Comparison of ENCODE assay signal across 9 cellular contexts in the genomic region with DNA sequence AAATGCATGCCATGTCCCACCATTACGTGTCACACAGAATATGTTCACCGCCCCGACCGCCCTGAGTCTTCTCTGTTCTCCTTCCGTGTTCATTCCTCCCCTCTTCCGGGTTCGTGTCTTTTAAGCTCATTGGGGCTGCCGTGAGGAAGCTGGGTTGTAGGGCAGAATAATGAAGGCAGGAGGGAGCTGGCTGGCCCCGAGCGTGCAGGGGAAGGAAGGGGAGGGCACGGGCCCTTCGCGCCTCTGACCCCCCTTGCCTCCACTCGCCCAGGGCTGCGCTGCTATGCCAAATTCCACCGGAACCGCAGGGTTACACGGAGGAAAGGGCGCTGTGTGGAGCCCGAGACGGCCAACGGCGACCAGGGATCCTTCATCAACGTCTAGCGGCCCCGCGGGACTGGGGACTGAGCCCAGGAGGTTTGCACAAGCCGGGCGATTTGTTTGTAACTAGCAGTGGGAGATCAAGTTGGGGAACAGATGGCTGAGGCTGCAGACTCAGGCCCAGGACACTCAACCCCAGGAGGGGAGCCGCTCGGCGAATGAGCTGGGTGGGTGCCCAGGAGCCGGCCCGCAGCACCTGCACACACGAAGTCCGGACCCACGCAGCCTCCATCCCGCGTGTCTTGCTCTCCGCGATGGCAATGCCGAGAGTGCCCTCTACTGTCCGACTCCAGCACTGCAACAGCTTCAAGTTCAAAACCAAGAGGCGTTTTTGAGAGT. TPM values are rescaled to one million over a fixed set of nuclear protein-coding genes. Genes with fewer than 3 reads are reported as not detected.
DNase-seq lines count a peak whose midpoint lies in the region; ATAC-seq and TF ChIP-seq lines count a peak whose summit lies in the region.
"Had no signal": no experiment of that assay in that cellular context is flagged by ENCODE, and none has a peak within 500 bp of the region (broad histone marks: within the 10 kb centered on the region; RNA-seq: fewer than 3 reads in every experiment).

No MANE protein-coding gene starts in this region.

- no peak for ATAC-seq in GM21786 (IDR thresholded peaks at IDR 0.05; ENCODE audit: unreplicated experiment)

- H3K4me1 Mint-ChIP-seq in Calu3 (ENCODE audit: low read depth, unreplicated experiment) (no peaks in the 10 kb centered on the region), HFFc6 (ENCODE audit: low read depth) (peaks cover 8% of the 10 kb centered on the region; the same call in 1 of the 2 replicates)

- TF ChIP-seq CTCF in Calu3 (IDR thresholded peaks at IDR 0.05; ENCODE audit: unreplicated experiment) (peak; percentile 92), HFFc6 (IDR thresholded peaks at IDR 0.05) (peak; percentile 96), coronary artery (IDR thresholded peaks at IDR 0.05) (peak; percentile 78), lower leg skin (IDR thresholded peaks at IDR 0.05) (no peak)

- H3K27ac ChIP-seq in coronary artery: peak overlapping the region in 1 of 2 donors; percentile 72
- H3K27ac ChIP-seq: epithelial cell of prostate had no signal

- H3K27me3 Mint-ChIP-seq in Calu3 (ENCODE audit: unreplicated experiment) (peaks cover 22% of the 10 kb centered on the region), HFFc6 (ENCODE audit: insufficient read depth) (peaks cover 31% of the 10 kb centered on the region)

- TF ChIP-seq POLR2A in lower leg skin (IDR thresholded peaks at IDR 0.05): no peak

- intact Hi-C loops in Calu3 (cut with micrococcal nuclease; ENCODE audit: unreplicated experiment): loop anchor here (5.0 kb wide), 1 partner anchor 67 kb away; a partner anchor contains a TSS
- intact Hi-C loops in lower leg skin (cut with DNase I; ENCODE audit: low total_unique reads): loop anchor here (5.0 kb wide), 1 partner anchor 57 kb away; a partner anchor contains a TSS

- DNase-seq in Calu3 (peak; percentile 56), HFFc6 (peak; percentile 48), NCI-H510A treated with DMSO at 0.1 percent for 48 hours (lab: John Stamatoyannopoulos, UW) (peak; percentile 82), coronary artery (ENCODE audit: low spot score) (peak; percentile 84), lower leg skin (ENCODE audit: low spot score in 2 of 2) (peak; percentile 77 to 97)
- DNase-seq in activated CD4-positive, alpha-beta T cell treated with anti-CD3 and anti-CD28 coated beads, Interleukin-2, amount 50 U/mL, for 1 hour: peak; percentile 89
- DNase-seq in stimulated activated CD4-positive, alpha-beta T cell treated with anti-CD3 and anti-CD28 coated beads, Interleukin-4, amount 100 ng/mL, for 4 hours: peak; percentile 83

- H3K4me3 Mint-ChIP-seq in Calu3 (ENCODE audit: low read depth, unreplicated experiment): peak overlapping the region; percentile 72
- peak overlapping the region; percentile 55; the same call in 1 of the 2 replicates for H3K4me3 Mint-ChIP-seq in HFFc6

- H3K9me3 Mint-ChIP-seq in Calu3 (ENCODE audit: low read depth, unreplicated experiment) (no peaks in the 10 kb centered on the region), HFFc6 (no peaks in the 10 kb centered on the region)

- 5 to 6% methylated on average over 42 to 44 of the region's 44 CpGs for WGBS in lower leg skin, 2 donors

- no peak overlapping the region for H3K27ac Mint-ChIP-seq in Calu3 (ENCODE audit: unreplicated experiment)
- no peak overlapping the region for H3K27ac Mint-ChIP-seq in HFFc6

- BruUV-seq in Calu3 (replicated peaks; lab: Mats Ljungman, UMichigan): no TSS peak

- CTCF ChIA-PET in Calu3 (lab: Charles Lee): interaction anchor here (0.9 to 1.7 kb wide), 6 partner anchors 12 to 69 kb away, joined by 3 to 18 read pairs (median 8); a partner anchor contains a TSS

- H3K36me3 Mint-ChIP-seq in Calu3 (ENCODE audit: insufficient read depth, unreplicated experiment): no peaks in the 10 kb centered on the region
- no peaks in the 10 kb centered on the region for H3K36me3 Mint-ChIP-seq in HFFc6 (ENCODE audit: low read depth)

- H3K4me3 ChIP-seq in coronary artery (peak overlapping the region; percentile 67), lower leg skin (ENCODE audit: low read depth, poor library complexity, severe bottlenecking) (no peak overlapping the region)

RNA-seq across cellular contexts. Expression of a gene that starts 16.5 kb away (rescaled TPM):
- total RNA-seq in Calu3 (2022) (30.4 and 41.2 TPM in 2 replicates), lower leg skin (10 to 100 TPM; 26.3 to 62.3 (median 40.2) TPM)
- 10 to 100 TPM; 31.4 to 41.4 (median 33.6) TPM for total RNA-seq in HFFc6 (2021; fragmentation: NEBNext Ultra II Directional; extraction: Animal tissue kit (Norgen Biotek cat#: 25700))

RNA-seq across cellular contexts. Expression of a gene that starts 28.0 kb away (rescaled TPM):
- total RNA-seq in Calu3 (2022) (not detected in 2 replicates), lower leg skin (under 1 TPM in 3 of 4 donors, not detected in 1; 0.15 to 0.52 (median 0.36) TPM)
- total RNA-seq in HFFc6 (2021; fragmentation: NEBNext Ultra II Directional; extraction: Animal tissue kit (Norgen Biotek cat#: 25700)): not detected

RNA-seq across cellular contexts. Expression of a gene that starts 38.5 kb away (rescaled TPM):
- total RNA-seq in Calu3 (2022) (19.2 and 23.4 TPM in 2 replicates), lower leg skin (10 to 100 TPM; 22.7 to 40.0 (median 32.5) TPM)
- total RNA-seq in HFFc6 (2021; fragmentation: NEBNext Ultra II Directional; extraction: Animal tissue kit (Norgen Biotek cat#: 25700)): 10 to 100 TPM; 31.7 to 48.8 (median 42.2) TPM

RNA-seq across cellular contexts. Expression of a gene that starts 42.5 kb away (rescaled TPM):
- total RNA-seq in Calu3 (2022) (not detected in 2 replicates), lower leg skin (1 to 10 TPM in 2 of 4 donors, not detected in 2; 1.6 to 2.8 TPM)
- under 1 TPM in 4 of 6 experiments, not detected in 2; 0.23 to 0.59 (median 0.38) TPM for total RNA-seq in HFFc6 (2021; fragmentation: NEBNext Ultra II Directional; extraction: Animal tissue kit (Norgen Biotek cat#: 25700))

RNA-seq across cellular contexts. Expression of a gene that starts 55.5 kb away (rescaled TPM):
- 3.0 and 3.9 TPM in 2 replicates for total RNA-seq in Calu3 (2022)
- total RNA-seq in HFFc6 (2021; fragmentation: NEBNext Ultra II Directional; extraction: Animal tissue kit (Norgen Biotek cat#: 25700)): 1 to 10 TPM; 2.5 to 4.4 (median 3.6) TPM
- total RNA-seq in lower leg skin: 10 to 100 TPM; 14.1 to 18.8 (median 16.7) TPM

Comparison
In these comparisons a context has a peak if more than half of its experiments do, and no peak if none do; other contexts are left out.
1. CTCF ChIP-seq: peak in Calu3 (single experiment), HFFc6 (single experiment) and coronary artery (single experiment); none in lower leg skin (0 of 3).
2. Peak in every context shown above with its lines, with median percentiles within 50 percentile points of each other: DNase-seq.